ENCODE assay signal across 23 cellular contexts in the genomic region with DNA sequence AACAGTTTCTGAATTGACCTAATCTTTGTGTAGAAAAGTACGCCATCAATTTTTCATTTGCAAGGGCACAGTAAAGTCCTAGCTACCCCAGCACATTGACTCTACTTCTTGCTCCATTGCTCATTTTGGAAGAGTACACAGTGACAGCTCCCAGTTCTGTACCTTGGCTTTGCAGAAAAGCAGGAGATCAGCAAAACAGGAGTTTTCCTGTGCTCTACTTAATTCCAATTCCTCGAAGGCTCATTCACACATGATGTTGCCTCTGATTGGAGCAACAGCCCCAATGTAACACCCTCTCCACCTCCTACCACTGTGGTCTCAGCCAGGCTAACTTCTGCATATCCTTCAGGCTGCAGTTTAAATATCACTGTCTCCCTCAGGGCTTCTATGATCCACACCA.
DNase-seq lines count a peak whose midpoint lies in the region; ATAC-seq and TF ChIP-seq lines count a peak whose summit lies in the region.
"Had no signal": no experiment of that assay in that cellular context is flagged by ENCODE, and none has a peak within 500 bp of the region (broad histone marks: within the 10 kb centered on the region; RNA-seq: fewer than 3 reads in every experiment).

No MANE protein-coding gene starts in this region.

- H3K27ac ChIP-seq in thyroid gland: no peak overlapping the region
- H3K27ac ChIP-seq: 22Rv1; A549; BLaER1 treated with 17β-estradiol and CSF1 and Interleukin-3, amounts not matched to agents 10 nM and 100 nM; C4-2B had no signal

- in situ Hi-C loops in G401 (cut with HindIII; ENCODE audit: low sequenced_read_pairs): no loop called here

- no peaks in the 10 kb centered on the region for H3K27me3 ChIP-seq in thyroid gland
- H3K27me3 ChIP-seq: BLaER1 treated with 17β-estradiol and CSF1 and Interleukin-3, amounts not matched to agents 10 nM and 100 nM had no signal

- H3K27me3 Mint-ChIP-seq in WTC11 (ENCODE audit: low read depth): no peaks in the 10 kb centered on the region; the same call in 1 of the 2 replicates
- peaks cover 4% of the 10 kb centered on the region for H3K27me3 Mint-ChIP-seq in nephron progenitor cell (ENCODE audit: low read depth, poor library complexity)
- H3K27me3 Mint-ChIP-seq in natural killer cell (ENCODE audit: low read depth in 2 of 2): no peaks in the 10 kb centered on the region
- H3K27me3 Mint-ChIP-seq in activated CD4-positive, alpha-beta T cell treated with anti-CD3 and anti-CD28 coated beads, Interleukin-2, amount 10 ng/mL, durations not matched to agents 7 days and 5 days: no peaks in the 10 kb centered on the region
- H3K27me3 Mint-ChIP-seq: B cell; CD4-positive, alpha-beta T cell had no signal

- H3K9me3 ChIP-seq in thyroid gland: no peaks in the 10 kb centered on the region
- H3K9me3 ChIP-seq: A549, Caco-2 had no signal

- intact Hi-C loops in thyroid gland (cut with DNase I) (no loop called here), natural killer cell (cut with micrococcal nuclease) (no loop called here)

- TF ChIP-seq POLR2A in thyroid gland (IDR thresholded peaks at IDR 0.05): no peak

- no peak overlapping the region for H3K4me3 ChIP-seq in thyroid gland (replicated peaks in 1 of 3)
- H3K4me3 ChIP-seq: A549; BLaER1 treated with 17β-estradiol and CSF1 and Interleukin-3, amounts not matched to agents 10 nM and 100 nM had no signal

- H3K27ac Mint-ChIP-seq in WTC11 (no peak overlapping the region), nephron progenitor cell (peak overlapping the region; percentile 34), natural killer cell (no peak overlapping the region)
- no peak overlapping the region for H3K27ac Mint-ChIP-seq in activated CD4-positive, alpha-beta T cell treated with anti-CD3 and anti-CD28 coated beads, Interleukin-2, amount 10 ng/mL, durations not matched to agents 7 days and 5 days
- H3K27ac Mint-ChIP-seq: B cell; CD4-positive, alpha-beta T cell; CD8-positive, alpha-beta T cell had no signal

- peaks cover 7% of the 10 kb centered on the region for H3K9me3 Mint-ChIP-seq in WTC11
- peaks cover 13% of the 10 kb centered on the region for H3K9me3 Mint-ChIP-seq in nephron progenitor cell
- no peaks in the 10 kb centered on the region for H3K9me3 Mint-ChIP-seq in natural killer cell
- H3K9me3 Mint-ChIP-seq in activated CD4-positive, alpha-beta T cell treated with anti-CD3 and anti-CD28 coated beads, Interleukin-2, amount 10 ng/mL, durations not matched to agents 7 days and 5 days: no peaks in the 10 kb centered on the region
- H3K9me3 Mint-ChIP-seq: CD4-positive, alpha-beta T cell had no signal

- peaks cover 6% of the 10 kb centered on the region; the same call in 1 of the 2 replicates for H3K36me3 Mint-ChIP-seq in WTC11
- no peaks in the 10 kb centered on the region for H3K36me3 Mint-ChIP-seq in nephron progenitor cell (ENCODE audit: low read depth)
- no peaks in the 10 kb centered on the region for H3K36me3 Mint-ChIP-seq in natural killer cell
- no peaks in the 10 kb centered on the region for H3K36me3 Mint-ChIP-seq in activated CD4-positive, alpha-beta T cell treated with anti-CD3 and anti-CD28 coated beads, Interleukin-2, amount 10 ng/mL, durations not matched to agents 7 days and 5 days (ENCODE audit: low read depth)

- 77 to 85% methylated on average over 2 of the region's 2 CpGs for WGBS in thyroid gland, 2 donors

- DNase-seq in G401 (ENCODE audit: low spot score) (peak; percentile 64), WTC11 (ENCODE audit: low spot score) (no peak), cerebellar cortex (ENCODE audit: low spot score) (peak; percentile 54), nephron progenitor cell (no peak), thyroid gland (no peak), natural killer cell (no peak)
- no peak for DNase-seq in activated CD4-positive, alpha-beta T cell treated with anti-CD3 and anti-CD28 coated beads, Interleukin-2, amount 10 ng/mL, durations not matched to agents 7 days and 5 days
- DNase-seq: AML-193; Caco-2; Calu3; CD4-positive, alpha-beta T cell; CD8-positive, alpha-beta T cell; DMS53; DMS79; DND-41; EL; GF-D8 had no signal

- ATAC-seq in WTC11 (0 out of 2 replicates have a peak, but pooled peaks have one; percentile 30), GM18502 (IDR thresholded peaks at IDR 0.05; ENCODE audit: poor library complexity, unreplicated experiment) (no peak), natural killer cell (no peak)
- ATAC-seq: A549; CD8-positive, alpha-beta T cell had no signal

- no peaks in the 10 kb centered on the region for H3K36me3 ChIP-seq in thyroid gland

- CTCF ChIA-PET in WTC11 (lab: Charles Lee): interaction anchor here (1.1 kb wide), 1 partner anchor 9 kb away, joined by 3 read pairs; no protein-coding TSS in a partner anchor
- CTCF ChIA-PET in activated CD4-positive, alpha-beta T cell treated with anti-CD3 and anti-CD28 coated beads, Interleukin-2, amount 10 ng/mL, durations not matched to agents 7 days and 5 days (lab: Charles Lee): interaction anchor here (0.6 kb wide), 1 partner anchor 14 kb away, joined by 3 read pairs; no protein-coding TSS in a partner anchor

- no peaks in the 10 kb centered on the region for H3K4me1 ChIP-seq in thyroid gland
- H3K4me1 ChIP-seq: BLaER1 treated with 17β-estradiol and CSF1 and Interleukin-3, amounts not matched to agents 10 nM and 100 nM; Caco-2 had no signal

- POLR2A ChIA-PET in WTC11 (lab: Charles Lee): interaction anchor here (0.6 kb wide), 1 partner anchor 79 kb away, joined by 3 read pairs; no protein-coding TSS in a partner anchor
- POLR2A ChIA-PET in activated CD4-positive, alpha-beta T cell treated with anti-CD3 and anti-CD28 coated beads, Interleukin-2, amount 10 ng/mL, durations not matched to agents 7 days and 5 days (lab: Charles Lee): no interaction called here

- TF ChIP-seq CTCF in WTC11 (IDR thresholded peaks at IDR 0.05) (no peak), nephron progenitor cell (IDR thresholded peaks at IDR 0.05) (no peak), thyroid gland (IDR thresholded peaks at IDR 0.05) (no peak), natural killer cell (IDR thresholded peaks at IDR 0.05) (no peak)

- H3K4me3 Mint-ChIP-seq in WTC11 (no peak overlapping the region), nephron progenitor cell (no peak overlapping the region), natural killer cell (no peak overlapping the region)
- no peak overlapping the region for H3K4me3 Mint-ChIP-seq in activated CD4-positive, alpha-beta T cell treated with anti-CD3 and anti-CD28 coated beads, Interleukin-2, amount 10 ng/mL, durations not matched to agents 7 days and 5 days
- H3K4me3 Mint-ChIP-seq: B cell; CD4-positive, alpha-beta T cell; CD8-positive, alpha-beta T cell had no signal

- H3K4me1 Mint-ChIP-seq in WTC11 (no peaks in the 10 kb centered on the region), nephron progenitor cell (no peaks in the 10 kb centered on the region), natural killer cell (peaks cover 37 to 40% of the 10 kb centered on the region in 2 donors)
- no peaks in the 10 kb centered on the region for H3K4me1 Mint-ChIP-seq in activated CD4-positive, alpha-beta T cell treated with anti-CD3 and anti-CD28 coated beads, Interleukin-2, amount 10 ng/mL, durations not matched to agents 7 days and 5 days

TF ChIP-seq in WTC11, 78 proteins besides CTCF, POLR2A, EP300 and RAD21 (continues in another document):
- TF ChIP-seq NFE2L1 (CRISPR knock-in tag; IDR thresholded peaks at IDR 0.05) (no peak), JAZF1 (CRISPR knock-in tag; IDR thresholded peaks at IDR 0.05) (no peak), GABPB1 (CRISPR knock-in tag; IDR thresholded peaks at IDR 0.05) (no peak), CREB1 (CRISPR knock-in tag; IDR thresholded peaks at IDR 0.05) (no peak)
- TF ChIP-seq, protein P1, sequence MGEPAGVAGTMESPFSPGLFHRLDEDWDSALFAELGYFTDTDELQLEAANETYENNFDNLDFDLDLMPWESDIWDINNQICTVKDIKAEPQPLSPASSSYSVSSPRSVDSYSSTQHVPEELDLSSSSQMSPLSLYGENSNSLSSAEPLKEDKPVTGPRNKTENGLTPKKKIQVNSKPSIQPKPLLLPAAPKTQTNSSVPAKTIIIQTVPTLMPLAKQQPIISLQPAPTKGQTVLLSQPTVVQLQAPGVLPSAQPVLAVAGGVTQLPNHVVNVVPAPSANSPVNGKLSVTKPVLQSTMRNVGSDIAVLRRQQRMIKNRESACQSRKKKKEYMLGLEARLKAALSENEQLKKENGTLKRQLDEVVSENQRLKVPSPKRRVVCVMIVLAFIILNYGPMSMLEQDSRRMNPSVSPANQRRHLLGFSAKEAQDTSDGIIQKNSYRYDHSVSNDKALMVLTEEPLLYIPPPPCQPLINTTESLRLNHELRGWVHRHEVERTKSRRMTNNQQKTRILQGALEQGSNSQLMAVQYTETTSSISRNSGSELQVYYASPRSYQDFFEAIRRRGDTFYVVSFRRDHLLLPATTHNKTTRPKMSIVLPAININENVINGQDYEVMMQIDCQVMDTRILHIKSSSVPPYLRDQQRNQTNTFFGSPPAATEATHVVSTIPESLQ (CRISPR knock-in tag; IDR thresholded peaks at IDR 0.05): no peak
- TF ChIP-seq, protein P2, sequence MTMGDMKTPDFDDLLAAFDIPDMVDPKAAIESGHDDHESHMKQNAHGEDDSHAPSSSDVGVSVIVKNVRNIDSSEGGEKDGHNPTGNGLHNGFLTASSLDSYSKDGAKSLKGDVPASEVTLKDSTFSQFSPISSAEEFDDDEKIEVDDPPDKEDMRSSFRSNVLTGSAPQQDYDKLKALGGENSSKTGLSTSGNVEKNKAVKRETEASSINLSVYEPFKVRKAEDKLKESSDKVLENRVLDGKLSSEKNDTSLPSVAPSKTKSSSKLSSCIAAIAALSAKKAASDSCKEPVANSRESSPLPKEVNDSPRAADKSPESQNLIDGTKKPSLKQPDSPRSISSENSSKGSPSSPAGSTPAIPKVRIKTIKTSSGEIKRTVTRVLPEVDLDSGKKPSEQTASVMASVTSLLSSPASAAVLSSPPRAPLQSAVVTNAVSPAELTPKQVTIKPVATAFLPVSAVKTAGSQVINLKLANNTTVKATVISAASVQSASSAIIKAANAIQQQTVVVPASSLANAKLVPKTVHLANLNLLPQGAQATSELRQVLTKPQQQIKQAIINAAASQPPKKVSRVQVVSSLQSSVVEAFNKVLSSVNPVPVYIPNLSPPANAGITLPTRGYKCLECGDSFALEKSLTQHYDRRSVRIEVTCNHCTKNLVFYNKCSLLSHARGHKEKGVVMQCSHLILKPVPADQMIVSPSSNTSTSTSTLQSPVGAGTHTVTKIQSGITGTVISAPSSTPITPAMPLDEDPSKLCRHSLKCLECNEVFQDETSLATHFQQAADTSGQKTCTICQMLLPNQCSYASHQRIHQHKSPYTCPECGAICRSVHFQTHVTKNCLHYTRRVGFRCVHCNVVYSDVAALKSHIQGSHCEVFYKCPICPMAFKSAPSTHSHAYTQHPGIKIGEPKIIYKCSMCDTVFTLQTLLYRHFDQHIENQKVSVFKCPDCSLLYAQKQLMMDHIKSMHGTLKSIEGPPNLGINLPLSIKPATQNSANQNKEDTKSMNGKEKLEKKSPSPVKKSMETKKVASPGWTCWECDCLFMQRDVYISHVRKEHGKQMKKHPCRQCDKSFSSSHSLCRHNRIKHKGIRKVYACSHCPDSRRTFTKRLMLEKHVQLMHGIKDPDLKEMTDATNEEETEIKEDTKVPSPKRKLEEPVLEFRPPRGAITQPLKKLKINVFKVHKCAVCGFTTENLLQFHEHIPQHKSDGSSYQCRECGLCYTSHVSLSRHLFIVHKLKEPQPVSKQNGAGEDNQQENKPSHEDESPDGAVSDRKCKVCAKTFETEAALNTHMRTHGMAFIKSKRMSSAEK (CRISPR knock-in tag; IDR thresholded peaks at IDR 0.05; ENCODE audit: borderline replicate concordance): no peak

Comparison
In these comparisons a context has a peak if more than half of its experiments do, and no peak if none do; other contexts are left out.
1. DNase-seq: peak in G401 (single experiment) and cerebellar cortex (single experiment); none in WTC11 (single experiment), nephron progenitor cell (single experiment), thyroid gland (0 of 2), natural killer cell (single experiment) and activated CD4-positive, alpha-beta T cell treated with anti-CD3 and anti-CD28 coated beads, Interleukin-2, amount 10 ng/mL, durations not matched to agents 7 days and 5 days (single experiment).